ENCODE assay signal across 1 cellular context in genomic region chr1:225921734-225922709, GRCh38.
TF ChIP-seq lines count a peak whose summit lies in the region.

No MANE protein-coding gene starts in this region.

TF ChIP-seq in endothelial cell of umbilical vein, 7 proteins besides CTCF, POLR2A, EP300 and RAD21:
- TF ChIP-seq MYC (IDR thresholded peaks at IDR 0.05; ENCODE audit: low read depth, low read length) = no peak
- no peak for TF ChIP-seq POLR2AphosphoS5 (IDR thresholded peaks at IDR 0.05; ENCODE audit: insufficient read depth, low read depth, low read length)
- no peak for TF ChIP-seq GATA2 (IDR thresholded peaks at IDR 0.05; ENCODE audit: insufficient read depth, insufficient read length, low read depth, low read length)
- TF ChIP-seq JUN (IDR thresholded peaks at IDR 0.05; ENCODE audit: borderline replicate concordance, insufficient read depth, insufficient read length, low read depth) = no peak
- TF ChIP-seq FOS (IDR thresholded peaks at IDR 0.05; ENCODE audit: borderline replicate concordance, insufficient read depth, low read length) = no peak
- TF ChIP-seq MAX (IDR thresholded peaks at IDR 0.05; ENCODE audit: insufficient read depth, insufficient read length) = no peak
- no peak for TF ChIP-seq EZH2 (IDR thresholded peaks at IDR 0.05; ENCODE audit: borderline replicate concordance, low read depth, low read length, severe bottlenecking)
